21 cellular contexts compared by ENCODE assay signal in genomic region chr13:73593199-73593765, GRCh38.
A peak's percentile ranks its signal among the peaks of the same experiment; 100 is the strongest.
DNase-seq lines count a peak whose midpoint lies in the region; ATAC-seq and TF ChIP-seq lines count a peak whose summit lies in the region.
"Had no signal": no experiment of that assay in that cellular context is flagged by ENCODE, and none has a peak within 500 bp of the region (broad histone marks: within the 10 kb centered on the region; RNA-seq: fewer than 3 reads in every experiment).

No MANE protein-coding gene starts in this region.

- H3K36me3 ChIP-seq in colonic mucosa, result no peaks in the 10 kb centered on the region
- H3K36me3 ChIP-seq: BLaER1, SJSA1 had no signal

- H3K9me3 ChIP-seq in colonic mucosa, result no peaks in the 10 kb centered on the region
- H3K9me3 ChIP-seq: BLaER1, SJSA1 had no signal

- H3K4me1 Mint-ChIP-seq in nephron, result peaks cover 4% of the 10 kb centered on the region
- H3K4me1 Mint-ChIP-seq in WTC11, result no peaks in the 10 kb centered on the region
- H3K4me1 Mint-ChIP-seq: GM23338, H9 had no signal

- peak; percentile 24 for ATAC-seq in esophagus mucosa
- ATAC-seq in WTC11, result no peak
- no peak for ATAC-seq in HG03045 (IDR thresholded peaks at IDR 0.05; ENCODE audit: unreplicated experiment)
- ATAC-seq: GM23338 had no signal

- H3K27ac ChIP-seq in 22Rv1, result peak overlapping the region; percentile 51
- H3K27ac ChIP-seq in colonic mucosa, result no peak overlapping the region
- H3K27ac ChIP-seq: BLaER1, SJSA1 had no signal

- H3K27ac Mint-ChIP-seq in nephron, result peak overlapping the region in 2 of 3 experiments; percentile 19 to 71
- no peak overlapping the region for H3K27ac Mint-ChIP-seq in WTC11
- H3K27ac Mint-ChIP-seq: CD4-positive, CD25-positive, alpha-beta regulatory T cell; GM23338; H9 had no signal

- H3K4me3 ChIP-seq in colonic mucosa, result no peak overlapping the region
- H3K4me3 ChIP-seq: BLaER1, GM23338, SJSA1 had no signal

- H3K36me3 Mint-ChIP-seq in nephron (ENCODE audit: low read depth) (no peaks in the 10 kb centered on the region), WTC11 (no peaks in the 10 kb centered on the region)
- H3K36me3 Mint-ChIP-seq: CD4-positive, CD25-positive, alpha-beta regulatory T cell had no signal

- TF ChIP-seq CTCF in 22Rv1 (IDR thresholded peaks at IDR 0.05), result no peak
- no peak for TF ChIP-seq CTCF in nephron (IDR thresholded peaks at IDR 0.05; ENCODE audit: unreplicated experiment in 3 of 3)
- TF ChIP-seq CTCF in WTC11 (IDR thresholded peaks at IDR 0.05), result no peak
- no peak for TF ChIP-seq CTCF in colonic mucosa (IDR thresholded peaks at IDR 0.05)

- no peak overlapping the region for H3K9ac ChIP-seq in colonic mucosa (ENCODE audit: low read depth in 2 of 2, low read length in 2 of 2)
- H3K9ac ChIP-seq: BLaER1 had no signal

- H3K27me3 Mint-ChIP-seq in nephron (ENCODE audit: low read depth), result no peaks in the 10 kb centered on the region
- H3K27me3 Mint-ChIP-seq in WTC11 (ENCODE audit: low read depth), result no peaks in the 10 kb centered on the region
- H3K27me3 Mint-ChIP-seq: CD4-positive, CD25-positive, alpha-beta regulatory T cell had no signal

- intact Hi-C loops in colonic mucosa (cut with DNase I), result no loop called here

- no peaks in the 10 kb centered on the region for H3K27me3 ChIP-seq in colonic mucosa
- H3K27me3 ChIP-seq: BLaER1, SJSA1 had no signal

- H3K4me1 ChIP-seq in colonic mucosa, result no peaks in the 10 kb centered on the region
- H3K4me1 ChIP-seq: BLaER1, SJSA1 had no signal

- CTCF ChIA-PET in WTC11 (lab: Charles Lee), result no interaction called here

- DNase-seq in NCI-H146 treated with DMSO at 0.1 percent for 48 hours (lab: John Stamatoyannopoulos, UW; ENCODE audit: unreplicated experiment) (peak; percentile 19), WTC11 (ENCODE audit: low spot score) (no peak), colonic mucosa (no peak)
- DNase-seq: CD4-positive, CD25-positive, alpha-beta regulatory T cell; DMS53; H9; IMR-90; KG1; MM.1S; NCI-H1694 treated with DMSO at 0.1 percent for 48 hours; NCI-H2081; NCI-H524 treated with DMSO at 0.1 percent for 48 hours; Right ventricle myocardium superior; RPMI8226 had no signal

- H3K4me3 Mint-ChIP-seq in nephron, result no peak overlapping the region
- no peak overlapping the region for H3K4me3 Mint-ChIP-seq in WTC11
- H3K4me3 Mint-ChIP-seq: CD4-positive, CD25-positive, alpha-beta regulatory T cell; GM23338; H9 had no signal

- no peaks in the 10 kb centered on the region for H3K9me3 Mint-ChIP-seq in nephron
- H3K9me3 Mint-ChIP-seq in WTC11, result no peaks in the 10 kb centered on the region
- H3K9me3 Mint-ChIP-seq: CD4-positive, CD25-positive, alpha-beta regulatory T cell; GM23338; H9 had no signal

- POLR2A ChIA-PET in WTC11 (lab: Charles Lee), result no interaction called here

TF ChIP-seq in WTC11, 78 proteins besides CTCF, POLR2A, EP300 and RAD21 (continues in another document):
- no peak for TF ChIP-seq GABPB1 (CRISPR knock-in tag; IDR thresholded peaks at IDR 0.05)
- TF ChIP-seq, protein P1, sequence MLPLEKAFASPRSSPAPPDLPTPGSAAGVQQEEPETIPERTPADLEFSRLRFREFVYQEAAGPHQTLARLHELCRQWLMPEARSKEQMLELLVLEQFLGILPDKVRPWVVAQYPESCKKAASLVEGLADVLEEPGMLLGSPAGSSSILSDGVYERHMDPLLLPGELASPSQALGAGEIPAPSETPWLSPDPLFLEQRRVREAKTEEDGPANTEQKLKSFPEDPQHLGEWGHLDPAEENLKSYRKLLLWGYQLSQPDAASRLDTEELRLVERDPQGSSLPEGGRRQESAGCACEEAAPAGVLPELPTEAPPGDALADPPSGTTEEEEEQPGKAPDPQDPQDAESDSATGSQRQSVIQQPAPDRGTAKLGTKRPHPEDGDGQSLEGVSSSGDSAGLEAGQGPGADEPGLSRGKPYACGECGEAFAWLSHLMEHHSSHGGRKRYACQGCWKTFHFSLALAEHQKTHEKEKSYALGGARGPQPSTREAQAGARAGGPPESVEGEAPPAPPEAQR (CRISPR knock-in tag; IDR thresholded peaks at IDR 0.05), result no peak
- TF ChIP-seq ATF1 (CRISPR knock-in tag; IDR thresholded peaks at IDR 0.05), result no peak
- no peak for TF ChIP-seq ZNF512 (CRISPR knock-in tag; IDR thresholded peaks at IDR 0.05; ENCODE audit: borderline replicate concordance)
- no peak for TF ChIP-seq IRF2 (CRISPR knock-in tag; IDR thresholded peaks at IDR 0.05; ENCODE audit: borderline replicate concordance, low read depth)
- TF ChIP-seq GTF2I (CRISPR knock-in tag; conservative IDR thresholded peaks at IDR 0.05), result no peak
- TF ChIP-seq, protein P2, sequence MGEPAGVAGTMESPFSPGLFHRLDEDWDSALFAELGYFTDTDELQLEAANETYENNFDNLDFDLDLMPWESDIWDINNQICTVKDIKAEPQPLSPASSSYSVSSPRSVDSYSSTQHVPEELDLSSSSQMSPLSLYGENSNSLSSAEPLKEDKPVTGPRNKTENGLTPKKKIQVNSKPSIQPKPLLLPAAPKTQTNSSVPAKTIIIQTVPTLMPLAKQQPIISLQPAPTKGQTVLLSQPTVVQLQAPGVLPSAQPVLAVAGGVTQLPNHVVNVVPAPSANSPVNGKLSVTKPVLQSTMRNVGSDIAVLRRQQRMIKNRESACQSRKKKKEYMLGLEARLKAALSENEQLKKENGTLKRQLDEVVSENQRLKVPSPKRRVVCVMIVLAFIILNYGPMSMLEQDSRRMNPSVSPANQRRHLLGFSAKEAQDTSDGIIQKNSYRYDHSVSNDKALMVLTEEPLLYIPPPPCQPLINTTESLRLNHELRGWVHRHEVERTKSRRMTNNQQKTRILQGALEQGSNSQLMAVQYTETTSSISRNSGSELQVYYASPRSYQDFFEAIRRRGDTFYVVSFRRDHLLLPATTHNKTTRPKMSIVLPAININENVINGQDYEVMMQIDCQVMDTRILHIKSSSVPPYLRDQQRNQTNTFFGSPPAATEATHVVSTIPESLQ (CRISPR knock-in tag; IDR thresholded peaks at IDR 0.05), result no peak
- TF ChIP-seq, protein P3, sequence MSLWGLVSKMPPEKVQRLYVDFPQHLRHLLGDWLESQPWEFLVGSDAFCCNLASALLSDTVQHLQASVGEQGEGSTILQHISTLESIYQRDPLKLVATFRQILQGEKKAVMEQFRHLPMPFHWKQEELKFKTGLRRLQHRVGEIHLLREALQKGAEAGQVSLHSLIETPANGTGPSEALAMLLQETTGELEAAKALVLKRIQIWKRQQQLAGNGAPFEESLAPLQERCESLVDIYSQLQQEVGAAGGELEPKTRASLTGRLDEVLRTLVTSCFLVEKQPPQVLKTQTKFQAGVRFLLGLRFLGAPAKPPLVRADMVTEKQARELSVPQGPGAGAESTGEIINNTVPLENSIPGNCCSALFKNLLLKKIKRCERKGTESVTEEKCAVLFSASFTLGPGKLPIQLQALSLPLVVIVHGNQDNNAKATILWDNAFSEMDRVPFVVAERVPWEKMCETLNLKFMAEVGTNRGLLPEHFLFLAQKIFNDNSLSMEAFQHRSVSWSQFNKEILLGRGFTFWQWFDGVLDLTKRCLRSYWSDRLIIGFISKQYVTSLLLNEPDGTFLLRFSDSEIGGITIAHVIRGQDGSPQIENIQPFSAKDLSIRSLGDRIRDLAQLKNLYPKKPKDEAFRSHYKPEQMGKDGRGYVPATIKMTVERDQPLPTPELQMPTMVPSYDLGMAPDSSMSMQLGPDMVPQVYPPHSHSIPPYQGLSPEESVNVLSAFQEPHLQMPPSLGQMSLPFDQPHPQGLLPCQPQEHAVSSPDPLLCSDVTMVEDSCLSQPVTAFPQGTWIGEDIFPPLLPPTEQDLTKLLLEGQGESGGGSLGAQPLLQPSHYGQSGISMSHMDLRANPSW (CRISPR knock-in tag; conservative IDR thresholded peaks at IDR 0.05; ENCODE audit: low read depth), result no peak
- no peak for TF ChIP-seq ZNF425 (CRISPR knock-in tag; conservative IDR thresholded peaks at IDR 0.05)
- TF ChIP-seq ZNF263 (CRISPR knock-in tag; IDR thresholded peaks at IDR 0.05; ENCODE audit: low read depth), result no peak
- TF ChIP-seq TP53 (CRISPR knock-in tag; IDR thresholded peaks at IDR 0.05), result no peak
